Comparison of ENCODE assay signal across 23 cellular contexts in genomic region chr21:41364308-41364707, GRCh38. TPM values are rescaled to one million over a fixed set of nuclear protein-coding genes. Genes with fewer than 3 reads are reported as not detected.
A peak's percentile ranks its signal among the peaks of the same experiment; 100 is the strongest.
DNase-seq lines count a peak whose midpoint lies in the region; ATAC-seq and TF ChIP-seq lines count a peak whose summit lies in the region.
"Had no signal": no experiment of that assay in that cellular context is flagged by ENCODE, and none has a peak within 500 bp of the region (broad histone marks: within the 10 kb centered on the region; RNA-seq: fewer than 3 reads in every experiment).

No MANE protein-coding gene starts in this region.

- H3K4me3 ChIP-seq in GM06990 (replicated peaks; ENCODE audit: low read depth, low read length) = peak overlapping the region; percentile 26
- H3K4me3 ChIP-seq: body of pancreas, gastroesophageal sphincter, GM23338, thyroid gland had no signal

- no peaks in the 10 kb centered on the region for H3K27me3 Mint-ChIP-seq in activated CD4-positive, alpha-beta T cell treated with anti-CD3 and anti-CD28 coated beads for 36 hours
- H3K27me3 Mint-ChIP-seq in activated T-helper 1 cell treated with anti-CD3 and anti-CD28 coated beads, Interleukin-12 subunit alpha, Interleukin-12 subunit beta, Interleukin-2, Interleukin-4 antibody, amounts not matched to agents 30 ng/mL and 10 ng/mL and 1 ng/mL, durations not matched to agents 14 hours and 24 hours and 36 hours (ENCODE audit: insufficient read depth) = no peaks in the 10 kb centered on the region

- H3K36me3 Mint-ChIP-seq in activated CD4-positive, alpha-beta T cell treated with anti-CD3 and anti-CD28 coated beads for 36 hours (ENCODE audit: low read depth) = peaks cover 13% of the 10 kb centered on the region
- peaks cover 25% of the 10 kb centered on the region for H3K36me3 Mint-ChIP-seq in activated T-helper 1 cell treated with anti-CD3 and anti-CD28 coated beads, Interleukin-12 subunit alpha, Interleukin-12 subunit beta, Interleukin-2, Interleukin-4 antibody, amounts not matched to agents 30 ng/mL and 10 ng/mL and 1 ng/mL, durations not matched to agents 14 hours and 24 hours and 36 hours (ENCODE audit: low read depth)

- no peak for ATAC-seq in activated CD4-positive, alpha-beta T cell treated with anti-CD3 and anti-CD28 coated beads for 36 hours
- ATAC-seq in HG03521 (IDR thresholded peaks at IDR 0.05; ENCODE audit: unreplicated experiment) (no peak), HG03135 (IDR thresholded peaks at IDR 0.05; ENCODE audit: unreplicated experiment) (no peak)
- ATAC-seq: body of pancreas, gastroesophageal sphincter, GM23338, left colon, Right ventricle myocardium inferior had no signal

- no peak overlapping the region for H3K4me3 Mint-ChIP-seq in activated CD4-positive, alpha-beta T cell treated with anti-CD3 and anti-CD28 coated beads for 36 hours
- H3K4me3 Mint-ChIP-seq in activated T-helper 1 cell treated with anti-CD3 and anti-CD28 coated beads, Interleukin-12 subunit alpha, Interleukin-12 subunit beta, Interleukin-2, Interleukin-4 antibody, amounts not matched to agents 30 ng/mL and 10 ng/mL and 1 ng/mL, durations not matched to agents 14 hours and 24 hours and 36 hours = peak overlapping the region; percentile 89
- H3K4me3 Mint-ChIP-seq: GM23338 had no signal

- intact Hi-C loops in activated CD4-positive, alpha-beta T cell treated with anti-CD3 and anti-CD28 coated beads for 36 hours (cut with DNase I, micrococcal nuclease) = loop anchor here in 1 of 2 experiments (5.0 to 10.0 kb wide), 4 partner anchors 513 to 1608 kb away; partner anchors contain the start of genes PKNOX1, PRDM15 and UBASH3A
- intact Hi-C loops in activated T-helper 1 cell treated with anti-CD3 and anti-CD28 coated beads, Interleukin-12 subunit alpha, Interleukin-12 subunit beta, Interleukin-2, Interleukin-4 antibody, amounts not matched to agents 30 ng/mL and 10 ng/mL and 1 ng/mL, durations not matched to agents 14 hours and 24 hours and 36 hours (cut with micrococcal nuclease) = loop anchor here (5.0 to 10.0 kb wide), 3 partner anchors 82 to 640 kb away; partner anchors contain the start of gene RIPK4

- peaks cover 2% of the 10 kb centered on the region for H3K9me3 Mint-ChIP-seq in activated CD4-positive, alpha-beta T cell treated with anti-CD3 and anti-CD28 coated beads for 36 hours (ENCODE audit: low read depth)
- H3K9me3 Mint-ChIP-seq in activated T-helper 1 cell treated with anti-CD3 and anti-CD28 coated beads, Interleukin-12 subunit alpha, Interleukin-12 subunit beta, Interleukin-2, Interleukin-4 antibody, amounts not matched to agents 30 ng/mL and 10 ng/mL and 1 ng/mL, durations not matched to agents 14 hours and 24 hours and 36 hours = no peaks in the 10 kb centered on the region
- H3K9me3 Mint-ChIP-seq: GM23338 had no signal

- no peaks in the 10 kb centered on the region; the same call in 1 of the 2 replicates for H3K36me3 ChIP-seq in GM06990 (ENCODE audit: control insufficient read depth, insufficient read depth, low read length)
- H3K36me3 ChIP-seq: gastroesophageal sphincter, thyroid gland, WERI-Rb-1 had no signal

- H3K27ac Mint-ChIP-seq in activated CD4-positive, alpha-beta T cell treated with anti-CD3 and anti-CD28 coated beads for 36 hours = peak overlapping the region; percentile 97
- no peak overlapping the region for H3K27ac Mint-ChIP-seq in activated T-helper 1 cell treated with anti-CD3 and anti-CD28 coated beads, Interleukin-12 subunit alpha, Interleukin-12 subunit beta, Interleukin-2, Interleukin-4 antibody, amounts not matched to agents 30 ng/mL and 10 ng/mL and 1 ng/mL, durations not matched to agents 14 hours and 24 hours and 36 hours
- H3K27ac Mint-ChIP-seq: GM23338 had no signal

- no peaks in the 10 kb centered on the region for H3K27me3 ChIP-seq in GM06990 (replicated peaks; ENCODE audit: control insufficient read depth, insufficient read depth, low read length)
- H3K27me3 ChIP-seq: body of pancreas, thyroid gland had no signal

- DNase-seq in activated CD4-positive, alpha-beta T cell treated with anti-CD3 and anti-CD28 coated beads for 36 hours = peak; percentile 54
- DNase-seq in activated CD4-positive, alpha-beta T cell treated with anti-CD3 and anti-CD28 coated beads, Interleukin-2, amount 50 U/mL, for 1 hour = no peak
- DNase-seq in GM06990 (ENCODE audit: extremely low read depth, insufficient read length) (no peak), mucosa of gallbladder (ENCODE audit: low spot score) (peak; percentile 49), glomerular visceral epithelial cell (ENCODE audit: extremely low spot score) (no peak)
- DNase-seq in activated T-helper 1 cell treated with anti-CD3 and anti-CD28 coated beads, Interleukin-12 subunit alpha, Interleukin-12 subunit beta, Interleukin-2, Interleukin-4 antibody, amounts not matched to agents 30 ng/mL and 10 ng/mL and 1 ng/mL, durations not matched to agents 14 hours and 24 hours and 36 hours (ENCODE audit: low spot score) = no peak
- DNase-seq: activated naive CD4-positive, alpha-beta T cell treated with Interleukin-2 at 50 U/mL for 16 hours; cortex of kidney; DMS79; IMR-90; left colon; NCI-H510A treated with DMSO at 0.1 percent for 48 hours; stimulated activated naive CD4-positive, alpha-beta T cell; thyroid gland; WERI-Rb-1 had no signal

- CTCF ChIA-PET in activated CD4-positive, alpha-beta T cell treated with anti-CD3 and anti-CD28 coated beads for 36 hours (lab: Charles Lee) = interaction anchor here (0.6 to 0.7 kb wide), 2 partner anchors 8 to 249 kb away, joined by 3 to 5 read pairs; no protein-coding TSS in a partner anchor

- H3K4me1 Mint-ChIP-seq in activated CD4-positive, alpha-beta T cell treated with anti-CD3 and anti-CD28 coated beads for 36 hours = peaks cover 78% of the 10 kb centered on the region
- H3K4me1 Mint-ChIP-seq in activated T-helper 1 cell treated with anti-CD3 and anti-CD28 coated beads, Interleukin-12 subunit alpha, Interleukin-12 subunit beta, Interleukin-2, Interleukin-4 antibody, amounts not matched to agents 30 ng/mL and 10 ng/mL and 1 ng/mL, durations not matched to agents 14 hours and 24 hours and 36 hours (ENCODE audit: low read depth) = peaks cover 56% of the 10 kb centered on the region

- TF ChIP-seq CTCF in GM06990 (IDR thresholded peaks at IDR 0.05; ENCODE audit: insufficient read depth, low read length, poor library complexity, severe bottlenecking) = no peak

- POLR2A ChIA-PET in activated CD4-positive, alpha-beta T cell treated with anti-CD3 and anti-CD28 coated beads for 36 hours (lab: Charles Lee) = no interaction called here

RNA-seq across cellular contexts. Expression of gene MX2, which starts 2.5 kb away (rescaled TPM):
- 10 to 100 TPM; 30.7 to 40.4 TPM for total RNA-seq in activated CD4-positive, alpha-beta T cell treated with anti-CD3 and anti-CD28 coated beads for 36 hours
- 8.2 and 9.4 TPM in 2 replicates for total RNA-seq in activated T-helper 1 cell treated with anti-CD3 and anti-CD28 coated beads, Interleukin-12 subunit alpha, Interleukin-12 subunit beta, Interleukin-2, Interleukin-4 antibody, amounts not matched to agents 30 ng/mL and 10 ng/mL and 1 ng/mL, durations not matched to agents 14 hours and 24 hours and 36 hours
- 18.1 TPM for total RNA-seq in mucosa of gallbladder
- total RNA-seq: endothelial cell of umbilical vein had no signal

RNA-seq across cellular contexts. Expression of gene FAM3B, which starts 47.7 kb away (rescaled TPM):
- total RNA-seq in activated CD4-positive, alpha-beta T cell treated with anti-CD3 and anti-CD28 coated beads for 36 hours = not detected
- not detected in 2 replicates for total RNA-seq in activated T-helper 1 cell treated with anti-CD3 and anti-CD28 coated beads, Interleukin-12 subunit alpha, Interleukin-12 subunit beta, Interleukin-2, Interleukin-4 antibody, amounts not matched to agents 30 ng/mL and 10 ng/mL and 1 ng/mL, durations not matched to agents 14 hours and 24 hours and 36 hours
- total RNA-seq in mucosa of gallbladder = 43.1 TPM
- total RNA-seq: A172, endothelial cell of umbilical vein, IMR-90, Right ventricle myocardium inferior had no signal

Comparison
In these comparisons a context has a peak if more than half of its experiments do, and no peak if none do; other contexts are left out.
1. DNase-seq: peak in activated CD4-positive, alpha-beta T cell treated with anti-CD3 and anti-CD28 coated beads for 36 hours (single experiment) and mucosa of gallbladder (single experiment); none in activated CD4-positive, alpha-beta T cell treated with anti-CD3 and anti-CD28 coated beads, Interleukin-2, amount 50 U/mL, for 1 hour (single experiment), GM06990 (single experiment), activated T-helper 1 cell treated with anti-CD3 and anti-CD28 coated beads, Interleukin-12 subunit alpha, Interleukin-12 subunit beta, Interleukin-2, Interleukin-4 antibody, amounts not matched to agents 30 ng/mL and 10 ng/mL and 1 ng/mL, durations not matched to agents 14 hours and 24 hours and 36 hours (single experiment) and glomerular visceral epithelial cell (single experiment).
2. RNA of gene FAM3B, which starts 47.7 kb away (total RNA-seq): 43.1 TPM in mucosa of gallbladder (single experiment); not detected in activated CD4-positive, alpha-beta T cell treated with anti-CD3 and anti-CD28 coated beads for 36 hours and not detected in activated T-helper 1 cell treated with anti-CD3 and anti-CD28 coated beads, Interleukin-12 subunit alpha, Interleukin-12 subunit beta, Interleukin-2, Interleukin-4 antibody, amounts not matched to agents 30 ng/mL and 10 ng/mL and 1 ng/mL, durations not matched to agents 14 hours and 24 hours and 36 hours; every median in the first group is over 10 times any median in the second.